ENCODE assay signal across 9 cellular contexts in the genomic region with DNA sequence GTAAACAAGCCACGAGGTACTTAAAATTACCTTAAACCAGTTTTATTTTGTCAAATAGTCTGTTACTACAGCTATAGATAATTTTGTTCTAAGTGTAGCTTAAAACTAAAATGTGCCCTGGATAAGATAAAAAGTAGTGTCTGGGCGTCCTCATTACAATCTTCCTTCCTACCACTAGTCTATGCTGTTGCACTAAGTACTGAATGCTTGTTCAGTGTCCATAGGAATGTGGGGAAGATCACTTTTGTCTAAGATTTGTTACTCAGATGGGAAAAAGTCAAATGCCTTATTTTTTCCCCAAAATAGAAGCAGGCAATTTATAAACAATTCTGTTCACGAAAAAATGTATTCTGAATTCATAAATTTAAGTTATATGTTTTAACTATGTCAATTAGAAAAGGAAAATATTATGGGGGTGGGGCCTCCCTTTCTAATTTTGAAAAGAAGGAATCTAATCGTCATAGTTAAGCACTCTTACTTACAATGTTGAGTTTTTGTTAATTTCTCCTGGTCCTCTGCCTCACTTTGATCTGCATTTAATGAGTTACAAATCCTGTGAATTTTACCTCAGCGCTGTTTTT.
DNase-seq lines count a peak whose midpoint lies in the region; ATAC-seq, FAIRE-seq and TF ChIP-seq lines count a peak whose summit lies in the region.
"Had no signal": no experiment of that assay in that cellular context is flagged by ENCODE, and none has a peak within 500 bp of the region (broad histone marks: within the 10 kb centered on the region; RNA-seq: fewer than 3 reads in every experiment).

No MANE protein-coding gene starts in this region.

- peaks cover 9% of the 10 kb centered on the region for H3K4me1 Mint-ChIP-seq in activated naive CD4-positive, alpha-beta T cell treated with anti-CD3 and anti-CD28 coated beads for 36 hours (ENCODE audit: low read depth)

- H3K9me3 Mint-ChIP-seq in activated naive CD4-positive, alpha-beta T cell treated with anti-CD3 and anti-CD28 coated beads for 36 hours = no peaks in the 10 kb centered on the region

- H3K4me3 ChIP-seq in NB4 (ENCODE audit: low read depth, low read length) = no peak overlapping the region
- H3K4me3 ChIP-seq in gastroesophageal sphincter = no peak overlapping the region
- no peak overlapping the region for H3K4me3 ChIP-seq in prostate gland

- no peak for TF ChIP-seq EP300 in gastroesophageal sphincter (IDR thresholded peaks at IDR 0.05)

- H3K4me1 ChIP-seq in gastroesophageal sphincter = no peaks in the 10 kb centered on the region
- no peaks in the 10 kb centered on the region for H3K4me1 ChIP-seq in prostate gland (replicated peaks)

- DNase-seq in AG08395 (ENCODE audit: low spot score) = peak; percentile 72
- peak; percentile 53 for DNase-seq in GM13976 (ENCODE audit: low spot score)
- peak; percentile 55 for DNase-seq in NB4 (ENCODE audit: low read depth)
- DNase-seq in prostate gland (ENCODE audit: low spot score) = no peak
- no peak for DNase-seq in activated naive CD4-positive, alpha-beta T cell treated with anti-CD3 and anti-CD28 coated beads for 36 hours

- CTCF ChIA-PET in activated naive CD4-positive, alpha-beta T cell treated with anti-CD3 and anti-CD28 coated beads for 36 hours (lab: Charles Lee) = interaction anchor here (0.6 to 1.5 kb wide), 19 partner anchors 9 to 682 kb away, joined by 3 to 6 read pairs (median 3); no protein-coding TSS in a partner anchor

- H3K27ac ChIP-seq in gastroesophageal sphincter = no peak overlapping the region
- no peak overlapping the region for H3K27ac ChIP-seq in prostate gland
- H3K27ac ChIP-seq: neutrophil had no signal

- intact Hi-C loops in prostate gland (cut with DNase I) = no loop called here
- intact Hi-C loops in activated naive CD4-positive, alpha-beta T cell treated with anti-CD3 and anti-CD28 coated beads for 36 hours (cut with micrococcal nuclease) = loop anchor here (1.0 to 10.0 kb wide), 8 partner anchors 136 to 859 kb away; no protein-coding TSS in a partner anchor

- no peaks in the 10 kb centered on the region for H3K36me3 Mint-ChIP-seq in activated naive CD4-positive, alpha-beta T cell treated with anti-CD3 and anti-CD28 coated beads for 36 hours (ENCODE audit: low read depth)

- no peak overlapping the region for H3K27ac Mint-ChIP-seq in activated naive CD4-positive, alpha-beta T cell treated with anti-CD3 and anti-CD28 coated beads for 36 hours

- peak; percentile 67 for ATAC-seq in HG02678 (IDR thresholded peaks at IDR 0.05; ENCODE audit: unreplicated experiment)
- ATAC-seq in gastroesophageal sphincter = peak; percentile 60

- H3K27me3 ChIP-seq in gastroesophageal sphincter = no peaks in the 10 kb centered on the region
- no peaks in the 10 kb centered on the region for H3K27me3 ChIP-seq in prostate gland (replicated peaks; ENCODE audit: insufficient read depth)
- H3K27me3 ChIP-seq: neutrophil had no signal

- TF ChIP-seq POLR2A in NB4 (IDR thresholded peaks at IDR 0.05; ENCODE audit: extremely low read depth, insufficient read length) (no peak), gastroesophageal sphincter (IDR thresholded peaks at IDR 0.05) (no peak), prostate gland (IDR thresholded peaks at IDR 0.05) (no peak)

- 25 to 29% methylated on average over 5 of the region's 5 CpGs for WGBS in gastroesophageal sphincter (ENCODE audit: low coverage in 1 of 2), 2 donors
- WGBS in prostate gland = 30% methylated on average over 5 of the region's 5 CpGs

- peak; percentile 76 for TF ChIP-seq CTCF in GM13976 (IDR thresholded peaks at IDR 0.05; ENCODE audit: borderline replicate concordance, control extremely low read depth, extremely low read depth, insufficient read depth, missing control alignments)
- TF ChIP-seq CTCF in NB4 (IDR thresholded peaks at IDR 0.05; ENCODE audit: low read depth, low read length) = peak; percentile 74
- TF ChIP-seq CTCF in gastroesophageal sphincter (IDR thresholded peaks at IDR 0.05) = peak; percentile 37 to 67 (median 60)
- TF ChIP-seq CTCF in prostate gland (IDR thresholded peaks at IDR 0.05) = peak in 3 of 4 experiments; percentile 11 to 73 (median 56)

- H3K9me3 ChIP-seq in gastroesophageal sphincter (no peaks in the 10 kb centered on the region), prostate gland (no peaks in the 10 kb centered on the region)
- H3K9me3 ChIP-seq: neutrophil had no signal

- in situ Hi-C loops in GM13976 (cut with MboI; ENCODE audit: low sequenced_read_pairs, unreplicated experiment) = loop anchor here (10.0 to 25.0 kb wide), 2 partner anchors 331 to 649 kb away; a partner anchor contains a TSS

- peaks cover 2% of the 10 kb centered on the region for H3K27me3 Mint-ChIP-seq in activated naive CD4-positive, alpha-beta T cell treated with anti-CD3 and anti-CD28 coated beads for 36 hours (ENCODE audit: low read depth)

- peak; percentile 89 for FAIRE-seq in TTC549 (lab: Jason Lieb, UNC)

- H3K4me3 Mint-ChIP-seq in activated naive CD4-positive, alpha-beta T cell treated with anti-CD3 and anti-CD28 coated beads for 36 hours = no peak overlapping the region

- H3K36me3 ChIP-seq in gastroesophageal sphincter = no peaks in the 10 kb centered on the region
- H3K36me3 ChIP-seq in prostate gland = no peaks in the 10 kb centered on the region
- H3K36me3 ChIP-seq: neutrophil had no signal

Comparison
In these comparisons a context has a peak if more than half of its experiments do, and no peak if none do; other contexts are left out.
1. DNase-seq: peak in AG08395 (single experiment), GM13976 (single experiment) and NB4 (single experiment); none in prostate gland (single experiment) and activated naive CD4-positive, alpha-beta T cell treated with anti-CD3 and anti-CD28 coated beads for 36 hours (single experiment).
2. Peak in every context shown above with its lines, with median percentiles within 50 percentile points of each other: CTCF ChIP-seq.